ENCODE assay signal across 9 cellular contexts in genomic region chr16:54931041-54931756, GRCh38. TPM values are rescaled to one million over a fixed set of nuclear protein-coding genes. Genes with fewer than 3 reads are reported as not detected.
DNase-seq lines count a peak whose midpoint lies in the region; ATAC-seq and TF ChIP-seq lines count a peak whose summit lies in the region.
"Had no signal": no experiment of that assay in that cellular context is flagged by ENCODE, and none has a peak within 500 bp of the region (broad histone marks: within the 10 kb centered on the region; RNA-seq: fewer than 3 reads in every experiment).

No MANE protein-coding gene starts in this region.

- peak overlapping the region; percentile 94 to 96 for H3K27ac ChIP-seq in tibial artery

- no peak for ATAC-seq in GM21717 (IDR thresholded peaks at IDR 0.05; ENCODE audit: unreplicated experiment)

- peaks cover 38% of the 10 kb centered on the region for H3K27me3 ChIP-seq in kidney epithelial cell (ENCODE audit: control insufficient read depth, insufficient read depth, low read length)
- H3K27me3 ChIP-seq in tibial artery = no peaks in the 10 kb centered on the region

- peak; percentile 31 for DNase-seq in NCI-H82 (lab: John Stamatoyannopoulos, UW)
- DNase-seq in NCI-H82 treated with DMSO at 0.1 percent for 48 hours (lab: John Stamatoyannopoulos, UW; ENCODE audit: unreplicated experiment) = no peak
- peak; percentile 60 for DNase-seq in NCI-H1105 (lab: John Stamatoyannopoulos, UW)
- peak; percentile 50 for DNase-seq in astrocyte of the spinal cord (ENCODE audit: low read depth, low spot score)
- no peak for DNase-seq in kidney epithelial cell (ENCODE audit: low read depth)
- no peak for DNase-seq in tibial artery
- DNase-seq in stimulated activated CD4-positive, alpha-beta T cell treated with anti-CD3 and anti-CD28 coated beads, Interleukin-1b, Interleukin-23, amount 100 ng/mL, for 48 hours = no peak

- intact Hi-C loops in tibial artery (cut with DNase I; ENCODE audit: low total_unique reads) = loop anchor here (5.0 kb wide), 4 partner anchors 284 to 739 kb away; partner anchors contain the start of gene IRX3

- in situ Hi-C loops in astrocyte of the spinal cord (cut with HindIII; ENCODE audit: low sequenced_read_pairs) = loop anchor here (25.0 kb wide), 1 partner anchor 644 kb away; the partner anchor contains the start of gene IRX3

- H3K36me3 ChIP-seq in kidney epithelial cell (ENCODE audit: control insufficient read depth, insufficient read depth, low read length) = no peaks in the 10 kb centered on the region
- peaks cover 0 to 27% (median 0%) of the 10 kb centered on the region in 3 donors for H3K36me3 ChIP-seq in tibial artery

- TF ChIP-seq CTCF in astrocyte of the spinal cord (IDR thresholded peaks at IDR 0.05; ENCODE audit: low read depth, low read length) (no peak), kidney epithelial cell (IDR thresholded peaks at IDR 0.05; ENCODE audit: insufficient read depth, low read length, poor library complexity, severe bottlenecking) (no peak), tibial artery (IDR thresholded peaks at IDR 0.05) (no peak)

- H3K4me1 ChIP-seq in tibial artery = peaks cover 0 to 45% (median 16%) of the 10 kb centered on the region in 4 donors

- H3K9me3 ChIP-seq in tibial artery = no peaks in the 10 kb centered on the region

- H3K4me3 ChIP-seq in astrocyte of the spinal cord (ENCODE audit: low read depth, low read length) = peak overlapping the region; percentile 73
- peak overlapping the region; percentile 62 for H3K4me3 ChIP-seq in kidney epithelial cell (ENCODE audit: low read depth, low read length)
- peak overlapping the region; percentile 69 to 80 for H3K4me3 ChIP-seq in tibial artery

RNA-seq across cellular contexts. Expression of gene IRX5, which starts 0.5 kb away (rescaled TPM):
- total RNA-seq in kidney epithelial cell = 1.6 and 2.0 TPM in 2 replicates
- total RNA-seq: temporal lobe had no signal

Comparison
In these comparisons a context has a peak if more than half of its experiments do, and no peak if none do; other contexts are left out.
1. DNase-seq: peak in NCI-H82 (single experiment), NCI-H1105 (single experiment) and astrocyte of the spinal cord (single experiment); none in NCI-H82 treated with DMSO at 0.1 percent for 48 hours (single experiment), kidney epithelial cell (single experiment), tibial artery (0 of 2) and stimulated activated CD4-positive, alpha-beta T cell treated with anti-CD3 and anti-CD28 coated beads, Interleukin-1b, Interleukin-23, amount 100 ng/mL, for 48 hours (single experiment).
2. Peak in every context shown above with its lines, with median percentiles within 50 percentile points of each other: H3K4me3 ChIP-seq.